8 cellular contexts compared by ENCODE assay signal in the genomic region with DNA sequence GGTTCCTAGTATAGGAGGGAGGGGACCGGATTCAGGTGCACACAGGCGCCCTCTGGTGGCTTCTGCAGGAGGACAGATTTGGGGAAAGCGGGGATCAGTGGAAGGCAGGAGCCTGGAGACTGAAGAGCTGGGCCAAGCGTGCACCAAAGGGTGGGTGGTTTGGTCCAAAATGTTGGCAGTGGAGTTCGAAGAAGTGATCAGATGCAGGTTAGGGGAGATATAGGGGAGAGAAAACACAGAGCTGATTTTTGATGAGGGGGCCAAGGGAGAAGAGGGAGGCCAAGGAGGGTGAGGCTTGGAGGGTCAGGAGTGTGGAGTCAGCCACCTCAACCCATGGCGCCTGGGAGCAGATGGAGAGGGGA. TPM values are rescaled to one million over a fixed set of nuclear protein-coding genes. Genes with fewer than 3 reads are reported as not detected.
DNase-seq lines count a peak whose midpoint lies in the region; ATAC-seq and TF ChIP-seq lines count a peak whose summit lies in the region.

No MANE protein-coding gene starts in this region.

- H3K27ac ChIP-seq in right cardiac atrium (ENCODE audit: low read length) (no peak overlapping the region), sigmoid colon (peak overlapping the region in 1 of 4 donors; percentile 46)

- ATAC-seq in right cardiac atrium: peak; percentile 75 to 76
- no peak for ATAC-seq in GM18519 (IDR thresholded peaks at IDR 0.05; ENCODE audit: low FRiP score, unreplicated experiment)

- H3K4me3 ChIP-seq in right cardiac atrium (ENCODE audit: low read length) (no peak overlapping the region), sigmoid colon (no peak overlapping the region)

- intact Hi-C loops in right cardiac atrium (cut with DNase I) (loop anchor here in 3 of 4 donors (10.0 kb wide), 3 partner anchors 80 to 150 kb away; partner anchors contain the start of gene DNM2 (in 3 of the 3)), sigmoid colon (cut with DNase I) (loop anchor here (1.0 to 5.0 kb wide), 2 partner anchors 92 to 147 kb away; no protein-coding TSS in a partner anchor)

- DNase-seq in NK-92 treated with Interleukin-12 subunit alpha and Interleukin-12 subunit beta, amount 100 ng/mL, for 24 hours (lab: John Stamatoyannopoulos, UW): peak; percentile 62
- DNase-seq in NK-92 (lab: John Stamatoyannopoulos, UW; ENCODE audit: unreplicated experiment) (no peak), NCI-H146 treated with DMSO at 0.1 percent for 48 hours (lab: John Stamatoyannopoulos, UW; ENCODE audit: unreplicated experiment) (peak; percentile 70), T-helper 2 cell (peak; percentile 59 to 82 (median 70)), amygdala (lab: John Stamatoyannopoulos, UW) (peak in 53 of 56 donors; percentile 11 to 87 (median 61)), right cardiac atrium (peak; percentile 82 to 95 (median 94)), sigmoid colon (peak; percentile 91)

- 12% methylated on average over 6 of the region's 6 CpGs for WGBS in right cardiac atrium
- WGBS in sigmoid colon, 2 donors: 12 to 21% methylated on average over 6 of the region's 6 CpGs

- no peak for TF ChIP-seq POLR2A in sigmoid colon (IDR thresholded peaks at IDR 0.05)

- TF ChIP-seq CTCF in sigmoid colon (IDR thresholded peaks at IDR 0.05): peak; percentile 71 to 86 (median 82)

- H3K36me3 ChIP-seq in sigmoid colon: no peaks in the 10 kb centered on the region

- no peak for TF ChIP-seq EP300 in sigmoid colon (IDR thresholded peaks at IDR 0.05)

- H3K27me3 ChIP-seq in right cardiac atrium (ENCODE audit: control insufficient read depth, insufficient read depth): no peaks in the 10 kb centered on the region
- H3K27me3 ChIP-seq in sigmoid colon: no peaks in the 10 kb centered on the region

- H3K9me3 ChIP-seq in right cardiac atrium (ENCODE audit: control insufficient read depth, low read length) (no peaks in the 10 kb centered on the region), sigmoid colon (no peaks in the 10 kb centered on the region)

- peaks cover 2% of the 10 kb centered on the region for H3K4me1 ChIP-seq in right cardiac atrium (ENCODE audit: control insufficient read depth, insufficient read depth, low read length)
- peaks cover 0 to 7% (median 2%) of the 10 kb centered on the region in 4 donors for H3K4me1 ChIP-seq in sigmoid colon

RNA-seq across cellular contexts. Expression of gene CARM1, which starts 6.8 kb away (rescaled TPM):
- 10 to 100 TPM; 30.8 to 37.2 (median 32.6) TPM for total RNA-seq in right cardiac atrium
- 35.2 TPM for polyA plus RNA-seq in right cardiac atrium
- 10 to 100 TPM; 18.1 to 24.9 (median 20.8) TPM for total RNA-seq in sigmoid colon
- polyA plus RNA-seq in sigmoid colon: 10 to 100 TPM; 21.6 to 51.8 (median 29.4) TPM

RNA-seq across cellular contexts. Expression of gene C19orf38, which starts 16.3 kb away (rescaled TPM):
- total RNA-seq in right cardiac atrium (1 to 10 TPM in 1 of 4 donors, under 1 TPM in 3; 0.39 to 1.4 (median 0.64) TPM), sigmoid colon (1 to 10 TPM in 2 of 4 donors, under 1 TPM in 1, not detected in 1; 0.99 to 2.1 (median 2.0) TPM)
- polyA plus RNA-seq in right cardiac atrium (0.23 TPM), sigmoid colon (1 to 10 TPM in 2 of 3 donors, under 1 TPM in 1; 0.92 to 3.3 (median 1.2) TPM)

RNA-seq across cellular contexts. Expression of gene TMED1, which starts 28.5 kb away (rescaled TPM):
- 10 to 100 TPM; 24.6 to 30.4 (median 27.8) TPM for total RNA-seq in right cardiac atrium
- 43.4 TPM for polyA plus RNA-seq in right cardiac atrium
- total RNA-seq in sigmoid colon: 10 to 100 TPM; 14.1 to 35.3 (median 28.9) TPM
- 10 to 100 TPM; 10.8 to 21.8 (median 15.3) TPM for polyA plus RNA-seq in sigmoid colon
